In the genomic region with DNA sequence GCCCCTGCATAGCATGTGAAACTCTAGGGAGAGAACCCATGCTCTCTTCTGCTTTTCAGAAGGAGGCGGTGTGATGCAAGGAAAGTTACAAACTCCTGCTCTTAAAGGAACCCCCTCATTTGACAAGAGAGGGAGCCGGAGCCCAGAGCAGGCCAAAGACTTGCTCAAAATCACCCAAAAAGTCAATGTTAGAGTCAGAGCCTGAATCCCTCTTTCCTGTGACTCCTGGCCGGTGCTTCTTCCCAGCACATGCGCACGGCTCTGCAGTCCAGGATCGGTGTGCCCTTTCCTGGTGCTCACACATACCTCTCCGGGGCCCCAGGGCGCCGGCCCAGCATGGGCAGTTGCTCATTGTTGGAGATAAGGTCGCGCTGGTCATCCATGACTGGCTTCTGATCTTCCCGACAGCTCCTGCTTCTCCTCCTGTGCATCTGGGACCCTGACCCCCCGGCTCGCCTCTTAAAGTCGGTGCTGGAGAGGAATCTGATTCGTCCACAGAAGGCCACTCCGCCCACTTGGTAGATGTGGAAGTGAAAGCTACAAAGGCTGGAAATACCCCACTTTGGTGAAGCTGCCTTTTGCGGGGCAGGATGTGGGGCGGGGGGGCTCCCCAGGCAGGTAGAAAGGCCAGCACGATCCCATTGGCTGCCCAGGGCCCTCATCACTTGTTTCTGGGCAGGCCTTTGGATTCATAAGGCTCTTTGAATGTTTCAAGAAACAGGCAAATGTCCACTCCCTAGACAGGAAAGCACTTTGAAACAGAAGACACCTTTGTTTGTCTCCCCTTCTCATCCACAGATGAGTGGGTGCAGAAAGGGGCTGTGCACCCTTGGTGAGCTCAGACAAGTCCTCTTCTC, we compare ENCODE assay signal across 8 cellular contexts. TPM values are rescaled to one million over a fixed set of nuclear protein-coding genes. Genes with fewer than 3 reads are reported as not detected.
A peak's percentile ranks its signal among the peaks of the same experiment; 100 is the strongest.
DNase-seq lines count a peak whose midpoint lies in the region; ATAC-seq and TF ChIP-seq lines count a peak whose summit lies in the region.

Gene CD74, minus strand, starts transcription at position 592 of the 857 bp plus-strand sequence. Its CDS starts 161 bp downstream, at position 431.

- peak within 1 kb of the TSS; percentile 42 for H3K4me3 Mint-ChIP-seq in glutamatergic neuron (ENCODE audit: unreplicated experiment)

- H3K4me2 ChIP-seq in parathyroid adenoma (ENCODE audit: low read length): peak within 1 kb of the TSS; percentile 82

- H3K27me3 ChIP-seq in parathyroid adenoma (ENCODE audit: control insufficient read depth, insufficient read depth, low read length) (no peaks in the 10 kb centered on the region), thyroid gland (no peaks in the 10 kb centered on the region)

- H3K9me3 Mint-ChIP-seq in glutamatergic neuron (ENCODE audit: unreplicated experiment): peaks cover 4% of the 10 kb centered on the region

- no peaks in the 10 kb centered on the region for H3K9me3 ChIP-seq in parathyroid adenoma (ENCODE audit: control insufficient read depth, low read length)
- no peaks in the 10 kb centered on the region for H3K9me3 ChIP-seq in thyroid gland

- H3K4me1 Mint-ChIP-seq in glutamatergic neuron (ENCODE audit: low read depth, unreplicated experiment): peaks cover 8% of the 10 kb centered on the region

- H3K36me3 Mint-ChIP-seq in glutamatergic neuron (ENCODE audit: unreplicated experiment): no peaks in the 10 kb centered on the region

- H3K9ac ChIP-seq in parathyroid adenoma: peak within 1 kb of the TSS; percentile 14

- CTCF ChIA-PET in RWPE1 (lab: Yijun Ruan, JAX): interaction anchor here (2.0 kb wide), 1 partner anchor 24 kb away, joined by 9 read pairs; no protein-coding TSS in a partner anchor

- 8 to 9% methylated on average over 13 to 16 of the region's 20 CpGs for WGBS in thyroid gland, 2 donors

- H3K4me1 ChIP-seq in parathyroid adenoma (peaks cover 13% of the 10 kb centered on the region), thyroid gland (peaks cover 14 to 37% of the 10 kb centered on the region in 2 donors)

- peak within 1 kb of the TSS; percentile 66 for H3K4me3 ChIP-seq in parathyroid adenoma (ENCODE audit: low read depth, low read length)
- H3K4me3 ChIP-seq in thyroid gland (replicated peaks in 1 of 3): peak within 1 kb of the TSS; percentile 2 to 45 (median 29)

- ATAC-seq in GM18519 (IDR thresholded peaks at IDR 0.05; ENCODE audit: low FRiP score, unreplicated experiment) (peak; percentile 61), HG03025 (IDR thresholded peaks at IDR 0.05; ENCODE audit: low FRiP score, unreplicated experiment) (peak; percentile 66)

- H3K27ac Mint-ChIP-seq in glutamatergic neuron (ENCODE audit: unreplicated experiment): no peak within 1 kb of the TSS

- peak within 1 kb of the TSS; percentile 84 for H2AFZ ChIP-seq in parathyroid adenoma

- TF ChIP-seq CTCF in RWPE1 (conservative IDR thresholded peaks at IDR 0.05; ENCODE audit: low read depth): no peak
- TF ChIP-seq CTCF in glutamatergic neuron (IDR thresholded peaks at IDR 0.05; ENCODE audit: partially characterized antibody, unreplicated experiment): no peak
- TF ChIP-seq CTCF in parathyroid adenoma (IDR thresholded peaks at IDR 0.05): peak; percentile 5
- TF ChIP-seq CTCF in thyroid gland (IDR thresholded peaks at IDR 0.05): no peak

- peak; percentile 84 for DNase-seq in RWPE1 (ENCODE audit: low spot score)
- peak; percentile 73 for DNase-seq in activated gamma-delta T cell (lab: John Stamatoyannopoulos, UW)
- DNase-seq in glutamatergic neuron: peak; percentile 52
- peak; percentile 92 to 94 for DNase-seq in thyroid gland
- DNase-seq in EL: no peak

- peak; percentile 7 to 44 for TF ChIP-seq POLR2A in thyroid gland (IDR thresholded peaks at IDR 0.05)

- no peaks in the 10 kb centered on the region for H3K36me3 ChIP-seq in parathyroid adenoma (ENCODE audit: control insufficient read depth, insufficient read depth, low read length)
- H3K36me3 ChIP-seq in thyroid gland: no peaks in the 10 kb centered on the region

- POLR2A ChIA-PET in RWPE1 (lab: Yijun Ruan, JAX; ENCODE audit: low non-redundant PET): no interaction called here

- no peaks in the 10 kb centered on the region for H3K79me2 ChIP-seq in parathyroid adenoma

- H3K27ac ChIP-seq in RWPE1: no peak within 1 kb of the TSS
- peak within 1 kb of the TSS; percentile 78 for H3K27ac ChIP-seq in parathyroid adenoma
- peak within 1 kb of the TSS; percentile 78 to 87 (median 79) for H3K27ac ChIP-seq in thyroid gland

- intact Hi-C loops in thyroid gland (cut with DNase I): no loop called here

- H3K27me3 Mint-ChIP-seq in glutamatergic neuron (ENCODE audit: unreplicated experiment): peaks cover 2% of the 10 kb centered on the region

RNA-seq across cellular contexts. Expression of gene CD74, which starts in this region (rescaled TPM):
- total RNA-seq in glutamatergic neuron (ENCODE audit: unreplicated experiment): 3.1 TPM
- 100 to 1,000 TPM; 287 to 675 (median 493) TPM for total RNA-seq in thyroid gland

Comparison
In these comparisons a context has a peak if more than half of its experiments do, and no peak if none do; other contexts are left out.
1. RNA of gene CD74 (total RNA-seq): 287 to 675 TPM in thyroid gland; 3.1 TPM in glutamatergic neuron (single experiment); every median in the first group is over 10 times any median in the second.